ENCODE assay signal across 8 cellular contexts in the genomic region with DNA sequence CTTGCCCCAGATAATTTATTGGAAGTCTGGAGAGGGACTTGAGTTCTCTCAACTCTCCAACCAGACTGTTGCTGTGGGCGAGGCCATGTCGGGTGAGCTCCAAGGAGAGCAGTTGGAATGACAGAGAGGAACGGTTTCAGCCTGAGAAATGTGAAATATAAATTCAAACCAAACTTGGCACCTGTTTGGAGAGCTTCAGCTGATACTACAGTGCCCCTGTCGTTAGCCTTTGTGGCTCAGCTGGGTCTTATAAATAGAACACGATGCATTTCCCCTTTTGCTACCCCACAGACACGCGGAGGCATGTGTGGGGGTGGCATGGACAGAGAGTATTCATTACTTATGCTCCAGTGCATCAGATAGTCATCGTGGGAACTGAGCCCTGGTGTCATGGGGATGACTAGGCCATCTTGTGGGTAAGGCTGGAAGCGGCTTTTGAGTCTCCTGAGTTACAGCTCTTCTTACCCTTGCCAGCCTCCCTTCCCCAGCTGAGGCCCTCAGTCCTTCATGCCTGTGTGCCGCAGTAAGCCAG. TPM values are rescaled to one million over a fixed set of nuclear protein-coding genes. Genes with fewer than 3 reads are reported as not detected.
A peak's percentile ranks its signal among the peaks of the same experiment; 100 is the strongest.
DNase-seq lines count a peak whose midpoint lies in the region; ATAC-seq and TF ChIP-seq lines count a peak whose summit lies in the region.

No MANE protein-coding gene starts in this region.

- TF ChIP-seq CTCF in upper lobe of right lung (IDR thresholded peaks at IDR 0.05) = no peak

- H3K36me3 ChIP-seq in muscle layer of duodenum (ENCODE audit: control insufficient read depth in 1 of 2, insufficient read depth in 2 of 2, low read length in 2 of 2) (no peaks in the 10 kb centered on the region), upper lobe of right lung (no peaks in the 10 kb centered on the region)

- H3K27ac ChIP-seq in muscle layer of duodenum (ENCODE audit: low read length) (peak overlapping the region; percentile 27), upper lobe of right lung (peak overlapping the region; percentile 74)

- H3K4me3 ChIP-seq in muscle layer of duodenum (ENCODE audit: low read depth in 1 of 2, low read length in 2 of 2) = no peak overlapping the region
- H3K4me3 ChIP-seq in upper lobe of right lung = no peak overlapping the region

- DNase-seq in CD1c-positive myeloid dendritic cell (ENCODE audit: extremely low spot score) = peak; percentile 95
- peak; percentile 81 for DNase-seq in UCSD-AML1 (lab: John Stamatoyannopoulos, UW; ENCODE audit: unreplicated experiment)
- DNase-seq in effector CD4-positive, alpha-beta T cell = peak; percentile 25
- peak; percentile 83 for DNase-seq in upper lobe of right lung
- no peak for DNase-seq in epidermal melanocyte (ENCODE audit: insufficient read length, low spot score)

- H3K9me3 ChIP-seq in muscle layer of duodenum (ENCODE audit: control insufficient read depth in 1 of 2, low read length in 2 of 2) = no peaks in the 10 kb centered on the region
- H3K9me3 ChIP-seq in upper lobe of right lung = no peaks in the 10 kb centered on the region

- no peaks in the 10 kb centered on the region for H3K27me3 ChIP-seq in muscle layer of duodenum (ENCODE audit: low read depth, low read length)
- H3K27me3 ChIP-seq in upper lobe of right lung = no peaks in the 10 kb centered on the region

- intact Hi-C loops in upper lobe of right lung (cut with DNase I) = no loop called here

- peak; percentile 49 for ATAC-seq in GM19397 (IDR thresholded peaks at IDR 0.05; ENCODE audit: unreplicated experiment)
- peak; percentile 33 for ATAC-seq in HG03469 (IDR thresholded peaks at IDR 0.05; ENCODE audit: unreplicated experiment)
- peak; percentile 84 for ATAC-seq in upper lobe of right lung

- peaks cover 35 to 49% of the 10 kb centered on the region in 2 donors for H3K4me1 ChIP-seq in muscle layer of duodenum (ENCODE audit: control insufficient read depth in 1 of 2, insufficient read depth in 2 of 2, low read length in 2 of 2)
- H3K4me1 ChIP-seq in upper lobe of right lung = peaks cover 86% of the 10 kb centered on the region

RNA-seq across cellular contexts. Expression of a gene that starts 15.6 kb away (rescaled TPM):
- 31.6 TPM for total RNA-seq in upper lobe of right lung

Comparison
In these comparisons a context has a peak if more than half of its experiments do, and no peak if none do; other contexts are left out.
1. ATAC-seq: peak in every context shown above with its lines; median percentile 84 in upper lobe of right lung; 49 in GM19397; 33 in HG03469.